In genomic region chr10:49762566-49762877, GRCh38 we compare ENCODE assay signal across 8 cellular contexts. TPM values are rescaled to one million over a fixed set of nuclear protein-coding genes. Genes with fewer than 3 reads are reported as not detected.
DNase-seq lines count a peak whose midpoint lies in the region; ATAC-seq and TF ChIP-seq lines count a peak whose summit lies in the region.

No MANE protein-coding gene starts in this region.

- peaks cover 0 to 17% (median 7%) of the 10 kb centered on the region in 4 donors for H3K4me1 Mint-ChIP-seq in CD4-positive, alpha-beta memory T cell
- H3K4me1 Mint-ChIP-seq in neural progenitor cell = peaks cover 7% of the 10 kb centered on the region

- 41 to 49% methylated on average over 4 of the region's 4 CpGs for WGBS in ectodermal cell, 2 experiments

- no peak for ATAC-seq in HG02981 (IDR thresholded peaks at IDR 0.05; ENCODE audit: unreplicated experiment)
- no peak for ATAC-seq in GM19324 (IDR thresholded peaks at IDR 0.05; ENCODE audit: low FRiP score, unreplicated experiment)

- peaks cover 30 to 36% of the 10 kb centered on the region in 2 donors for H3K27me3 Mint-ChIP-seq in CD4-positive, alpha-beta memory T cell
- H3K27me3 Mint-ChIP-seq in neural progenitor cell (ENCODE audit: insufficient read depth, low read depth) = peaks cover 11% of the 10 kb centered on the region

- H3K36me3 ChIP-seq in CD4-positive, alpha-beta memory T cell (ENCODE audit: insufficient read depth, low read length) = no peaks in the 10 kb centered on the region
- H3K36me3 ChIP-seq in Karpas-422 (ENCODE audit: insufficient read depth, low read length) (no peaks in the 10 kb centered on the region), ectodermal cell (ENCODE audit: control insufficient read depth, insufficient read depth, low read length) (no peaks in the 10 kb centered on the region), neural progenitor cell (no peaks in the 10 kb centered on the region)

- no peaks in the 10 kb centered on the region for H3K4me1 ChIP-seq in CD4-positive, alpha-beta memory T cell (ENCODE audit: insufficient read depth, low read length)
- H3K4me1 ChIP-seq in Karpas-422 (ENCODE audit: low read length) (no peaks in the 10 kb centered on the region), ectodermal cell (ENCODE audit: control insufficient read depth, insufficient read depth, low read length) (no peaks in the 10 kb centered on the region), neural progenitor cell (peaks cover 5% of the 10 kb centered on the region)

- no peak overlapping the region for H3K4me2 ChIP-seq in Karpas-422 (ENCODE audit: low read depth, low read length, poor library complexity, severe bottlenecking)
- H3K4me2 ChIP-seq in neural progenitor cell = peak overlapping the region; percentile 100

- peaks cover 11% of the 10 kb centered on the region for H3F3A ChIP-seq in neural progenitor cell (ENCODE audit: low read depth)

- H3K36me3 Mint-ChIP-seq in CD4-positive, alpha-beta memory T cell = no peaks in the 10 kb centered on the region
- no peaks in the 10 kb centered on the region for H3K36me3 Mint-ChIP-seq in neural progenitor cell

- no peak overlapping the region for H3K4me3 ChIP-seq in CD4-positive, alpha-beta memory T cell (ENCODE audit: low read length in 2 of 2)
- H3K4me3 ChIP-seq in Karpas-422 (ENCODE audit: low read length) = peak overlapping the region; percentile 65; the same call in 1 of the 2 replicates
- peak overlapping the region; percentile 67 for H3K4me3 ChIP-seq in ectodermal cell (ENCODE audit: insufficient read depth, low read depth, low read length)
- peak overlapping the region; percentile 92 for H3K4me3 ChIP-seq in neural progenitor cell

- DNase-seq in CD4-positive, alpha-beta memory T cell = no peak
- DNase-seq in Karpas-422 (no peak), neural progenitor cell (ENCODE audit: low spot score) (no peak), glomerular visceral epithelial cell (ENCODE audit: extremely low spot score) (no peak), GM13976 (ENCODE audit: low spot score) (no peak)

- no peaks in the 10 kb centered on the region for H3K79me2 ChIP-seq in Karpas-422 (ENCODE audit: low read length)
- no peaks in the 10 kb centered on the region for H3K79me2 ChIP-seq in neural progenitor cell (ENCODE audit: low read depth)

- peak overlapping the region in 7 of 8 donors; percentile 54 to 76 (median 65) for H3K4me3 Mint-ChIP-seq in CD4-positive, alpha-beta memory T cell
- peak overlapping the region; percentile 83 for H3K4me3 Mint-ChIP-seq in neural progenitor cell

- no peak overlapping the region for H3K27ac ChIP-seq in CD4-positive, alpha-beta memory T cell (ENCODE audit: low read depth, low read length)
- H3K27ac ChIP-seq in Karpas-422 (ENCODE audit: low read length) = no peak overlapping the region
- no peak overlapping the region for H3K27ac ChIP-seq in ectodermal cell (ENCODE audit: insufficient read depth, low read depth, low read length, poor library complexity, severe bottlenecking)
- H3K27ac ChIP-seq in neural progenitor cell = no peak overlapping the region

- no peak overlapping the region for H2AFZ ChIP-seq in Karpas-422 (ENCODE audit: low read length)
- H2AFZ ChIP-seq in neural progenitor cell (replicated peaks) = no peak overlapping the region

- H3K27ac Mint-ChIP-seq in CD4-positive, alpha-beta memory T cell = no peak overlapping the region
- no peak overlapping the region for H3K27ac Mint-ChIP-seq in neural progenitor cell

- peaks cover 0 to 3% of the 10 kb centered on the region in 2 donors for H3K9me3 ChIP-seq in CD4-positive, alpha-beta memory T cell (ENCODE audit: control insufficient read depth in 1 of 2, low read length in 2 of 2)
- peaks cover 6% of the 10 kb centered on the region; the same call in 1 of the 2 replicates for H3K9me3 ChIP-seq in Karpas-422 (ENCODE audit: low read length)
- H3K9me3 ChIP-seq in ectodermal cell (ENCODE audit: control insufficient read depth, low read length) = no peaks in the 10 kb centered on the region
- no peaks in the 10 kb centered on the region for H3K9me3 ChIP-seq in neural progenitor cell (ENCODE audit: low read depth)

- no peak for TF ChIP-seq CTCF in neural progenitor cell (IDR thresholded peaks at IDR 0.05)
- TF ChIP-seq CTCF in GM13976 (IDR thresholded peaks at IDR 0.05; ENCODE audit: borderline replicate concordance, control extremely low read depth, extremely low read depth, insufficient read depth, missing control alignments) = no peak

- intact Hi-C loops in CD4-positive, alpha-beta memory T cell (cut with micrococcal nuclease) = no loop called here

- peaks cover 0 to 12% (median 6%) of the 10 kb centered on the region in 8 donors for H3K9me3 Mint-ChIP-seq in CD4-positive, alpha-beta memory T cell
- no peaks in the 10 kb centered on the region for H3K9me3 Mint-ChIP-seq in neural progenitor cell

- in situ Hi-C loops in GM13976 (cut with MboI; ENCODE audit: low sequenced_read_pairs, unreplicated experiment) = no loop called here

- no peaks in the 10 kb centered on the region for H3K9me2 ChIP-seq in Karpas-422 (replicated peaks; ENCODE audit: insufficient read depth, low read length)

- H4K20me1 ChIP-seq in Karpas-422 (ENCODE audit: insufficient read depth, low read depth, low read length) (0 out of 2 replicates have a peak, but pooled peaks cover 4% of the 10 kb centered on the region), neural progenitor cell (ENCODE audit: low read depth) (peaks cover 27% of the 10 kb centered on the region)

- POLR2A ChIA-PET in CD4-positive, alpha-beta memory T cell (lab: Charles Lee; ENCODE audit: partially characterized antibody) = no interaction called here

- no peak overlapping the region for H3K9ac ChIP-seq in Karpas-422 (ENCODE audit: low read length)
- no peak overlapping the region for H3K9ac ChIP-seq in neural progenitor cell

- no peaks in the 10 kb centered on the region for H3K27me3 ChIP-seq in CD4-positive, alpha-beta memory T cell (ENCODE audit: insufficient read depth, low read length)
- H3K27me3 ChIP-seq in Karpas-422 (ENCODE audit: low read length) = no peaks in the 10 kb centered on the region
- peaks cover 26% of the 10 kb centered on the region for H3K27me3 ChIP-seq in ectodermal cell (ENCODE audit: control insufficient read depth, insufficient read depth, low read length, poor library complexity, severe bottlenecking)
- peaks cover 40% of the 10 kb centered on the region for H3K27me3 ChIP-seq in neural progenitor cell

- CTCF ChIA-PET in CD4-positive, alpha-beta memory T cell (lab: Charles Lee; ENCODE audit: partially characterized antibody) = no interaction called here

RNA-seq across cellular contexts. Expression of gene OGDHL, which starts 0.4 kb away (rescaled TPM):
- total RNA-seq in CD4-positive, alpha-beta memory T cell = not detected
- not detected for polyA plus RNA-seq in CD4-positive, alpha-beta memory T cell
- 0.75 and 1.8 TPM in 2 replicates for total RNA-seq in Karpas-422 (2014; rRNA removed; shearing (Covaris generic); ENCODE audit: low replicate concordance)
- 2.3 TPM for polyA plus RNA-seq in ectodermal cell (2013, experiment 1 of 4)
- polyA plus RNA-seq in ectodermal cell (2013, experiment 2 of 4) = 1.5 TPM
- polyA plus RNA-seq in ectodermal cell (2013, experiment 3 of 4) = 1.7 TPM
- polyA plus RNA-seq in ectodermal cell (2013, experiment 4 of 4) = 1.9 TPM
- 0.34 and 0.56 TPM in 2 replicates for total RNA-seq in neural progenitor cell (ENCODE audit: low replicate concordance)

Comparison
In these comparisons a context has a peak if more than half of its experiments do, and no peak if none do; other contexts are left out.
1. H3K4me3 ChIP-seq: peak in Karpas-422 (single experiment), ectodermal cell (single experiment) and neural progenitor cell (single experiment); none in CD4-positive, alpha-beta memory T cell (0 of 2).